16 cellular contexts compared by ENCODE assay signal in genomic region chr3:3628676-3629328, GRCh38.
DNase-seq lines count a peak whose midpoint lies in the region; ATAC-seq and TF ChIP-seq lines count a peak whose summit lies in the region.
"Had no signal": no experiment of that assay in that cellular context is flagged by ENCODE, and none has a peak within 500 bp of the region (broad histone marks: within the 10 kb centered on the region; RNA-seq: fewer than 3 reads in every experiment).

No MANE protein-coding gene starts in this region.

- H3K27me3 ChIP-seq in smooth muscle cell (ENCODE audit: low read depth): no peaks in the 10 kb centered on the region
- H3K27me3 ChIP-seq: body of pancreas, dorsolateral prefrontal cortex, hepatocyte, pancreas had no signal

- no peak overlapping the region for H2AFZ ChIP-seq in smooth muscle cell (ENCODE audit: low read depth)
- H2AFZ ChIP-seq: hepatocyte had no signal

- no peak overlapping the region for H3K4me3 ChIP-seq in smooth muscle cell
- H3K4me3 ChIP-seq: body of pancreas, dorsolateral prefrontal cortex, hepatocyte, pancreas had no signal

- H3F3A ChIP-seq in smooth muscle cell (ENCODE audit: low read depth): no peaks in the 10 kb centered on the region

- H3K9ac ChIP-seq in smooth muscle cell (ENCODE audit: low read depth): no peak overlapping the region

- no peaks in the 10 kb centered on the region for H3K9me3 ChIP-seq in smooth muscle cell (replicated peaks; ENCODE audit: low read depth)
- H3K9me3 ChIP-seq: body of pancreas, pancreas had no signal

- no peak for TF ChIP-seq CTCF in smooth muscle cell (IDR thresholded peaks at IDR 0.05; ENCODE audit: borderline replicate concordance, insufficient read depth, poor library complexity, severe bottlenecking)

- H3K27ac ChIP-seq in smooth muscle cell (ENCODE audit: low read depth): no peak overlapping the region
- H3K27ac ChIP-seq: body of pancreas, dorsolateral prefrontal cortex, hepatocyte, pancreas had no signal

- no peaks in the 10 kb centered on the region for H4K20me1 ChIP-seq in smooth muscle cell (ENCODE audit: low read depth)

- no peaks in the 10 kb centered on the region for H3K4me1 ChIP-seq in smooth muscle cell (ENCODE audit: low read depth)
- H3K4me1 ChIP-seq: body of pancreas, pancreas had no signal

- DNase-seq in SW 1271 (lab: John Stamatoyannopoulos, UW) (no peak), smooth muscle cell (lab: John Stamatoyannopoulos, UW; ENCODE audit: unreplicated experiment) (no peak)
- DNase-seq in effector CD8-positive, alpha-beta T cell (lab: John Stamatoyannopoulos, UW): no peak
- no peak for DNase-seq in stimulated activated naive CD4-positive, alpha-beta T cell (lab: John Stamatoyannopoulos, UW)
- DNase-seq: activated naive CD4-positive, alpha-beta T cell treated with Interleukin-2 at 50 U/mL for 16 hours; body of pancreas; Calu3; dorsolateral prefrontal cortex; HFFc6; NCI-H1105; pancreas had no signal

- H3K36me3 ChIP-seq in smooth muscle cell (ENCODE audit: low read depth): no peaks in the 10 kb centered on the region
- H3K36me3 ChIP-seq: pancreas had no signal

- no peaks in the 10 kb centered on the region for H3K79me2 ChIP-seq in smooth muscle cell (ENCODE audit: low read depth)
- H3K79me2 ChIP-seq: hepatocyte had no signal

- ATAC-seq in GM18520 (IDR thresholded peaks at IDR 0.05; ENCODE audit: unreplicated experiment) (peak; percentile 59), GM21390 (IDR thresholded peaks at IDR 0.05; ENCODE audit: unreplicated experiment) (peak; percentile 63), HG02973 (IDR thresholded peaks at IDR 0.05; ENCODE audit: unreplicated experiment) (peak; percentile 66), HG03469 (IDR thresholded peaks at IDR 0.05; ENCODE audit: unreplicated experiment) (peak; percentile 55)
- ATAC-seq: body of pancreas, pancreas had no signal

- no peak overlapping the region for H3K4me2 ChIP-seq in smooth muscle cell
- H3K4me2 ChIP-seq: hepatocyte had no signal

- 97% methylated on average over 3 of the region's 3 CpGs for WGBS in smooth muscle cell (ENCODE audit: low lambda C conversion rate)
